38 cellular contexts compared by ENCODE assay signal in the genomic region with DNA sequence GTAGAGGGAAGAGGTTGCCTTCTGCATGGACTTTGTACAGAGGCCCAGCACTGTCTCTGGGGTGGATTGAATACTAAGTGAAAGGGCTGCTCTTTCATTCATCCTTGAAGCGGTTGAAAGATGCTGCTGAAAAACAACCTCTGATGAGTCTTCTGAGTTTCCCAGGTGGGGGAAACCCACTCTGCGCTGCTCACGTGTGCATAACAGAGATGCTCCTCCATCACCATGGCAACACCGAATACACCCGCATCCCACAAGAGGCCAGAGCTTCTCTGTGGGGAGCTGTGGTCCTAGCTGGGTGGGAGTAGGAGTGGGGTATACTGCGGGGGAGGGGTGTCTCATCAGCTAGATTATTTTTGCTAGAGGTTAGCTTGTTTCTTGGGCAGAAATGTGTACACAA. TPM values are rescaled to one million over a fixed set of nuclear protein-coding genes. Genes with fewer than 3 reads are reported as not detected.
"Had no signal": no experiment of that assay in that cellular context is flagged by ENCODE, and none has a peak within 500 bp of the region (broad histone marks: within the 10 kb centered on the region; RNA-seq: fewer than 3 reads in every experiment).

No MANE protein-coding gene starts in this region.

- DNase-seq: activated B cell treated with CpG ODN at 0.5 μM for 24 hours; activated CD4-positive, alpha-beta memory T cell treated with anti-CD3 and anti-CD28 coated beads for 36 hours; activated CD4-positive, alpha-beta T cell treated with anti-CD3 and anti-CD28 coated beads for 4 hours; activated CD4-positive, alpha-beta T cell treated with anti-CD3 and anti-CD28 coated beads, Interleukin-2, amount 50 U/mL, for 1 hour; activated CD4-positive, CD25-positive, alpha-beta regulatory T cell treated with anti-CD3 and anti-CD28 coated beads, Interleukin-2, amount 50 U/mL, for 72 hours; activated CD8-positive, alpha-beta memory T cell treated with anti-CD3 and anti-CD28 coated beads, Interleukin-2, amount 50 U/mL, for 4 hours; activated gamma-delta T cell treated with Interleukin-2 at 50 U/mL for 16 hours; activated naive CD4-positive, alpha-beta T cell treated with anti-CD3 and anti-CD28 coated beads for 36 hours; activated T-cell treated with anti-CD3 and anti-CD28 coated beads for 4 hours; activated T-cell treated with anti-CD3 and anti-CD28 coated beads, Interleukin-2, amount 50 U/mL, for 4 hours; amniotic stem cell; aorta; brain microvascular endothelial cell; central memory CD4-positive, alpha-beta T cell; Kasumi-1; KG1; MG63; NCI-H1048; NCI-H1105 treated with DMSO at 0.1 percent for 48 hours; NCI-H146; NCI-H187; NCI-H2029 treated with DMSO at 0.1 percent for 48 hours; NCI-H2107; NCI-H446; NCI-H510A treated with DMSO at 0.1 percent for 48 hours; NCI-H526 treated with DMSO at 0.1 percent for 48 hours; PC-3; Peyer's patch; RPMI8226; SHP77 treated with DMSO at 0.1 percent for 48 hours; T-cell; T-helper 2 cell; T-helper 9 cell had no signal

- H3K36me3 Mint-ChIP-seq: activated CD4-positive, alpha-beta memory T cell treated with anti-CD3 and anti-CD28 coated beads for 36 hours; activated naive CD4-positive, alpha-beta T cell treated with anti-CD3 and anti-CD28 coated beads, Interleukin-2, amount 50 U/mL, for 72 hours; IgD-negative memory B cell; T-cell had no signal

- H3K9me3 Mint-ChIP-seq: activated B cell treated with CpG ODN at 0.5 μM for 24 hours; activated CD4-positive, alpha-beta memory T cell treated with anti-CD3 and anti-CD28 coated beads for 36 hours; activated naive CD4-positive, alpha-beta T cell treated with anti-CD3 and anti-CD28 coated beads for 36 hours; activated naive CD4-positive, alpha-beta T cell treated with anti-CD3 and anti-CD28 coated beads, Interleukin-2, amount 50 U/mL, for 72 hours; activated T-cell treated with anti-CD3 and anti-CD28 coated beads, Interleukin-2, amount 50 U/mL, for 4 hours; activated T-helper 1 cell treated with anti-CD3 and anti-CD28 coated beads, Interleukin-12 subunit alpha, Interleukin-12 subunit beta, Interleukin-2, Interleukin-4 antibody, amounts not matched to agents 30 ng/mL and 10 ng/mL and 1 ng/mL, durations not matched to agents 14 hours and 24 hours and 36 hours; IgD-negative memory B cell; T-cell had no signal

- H3K4me1 Mint-ChIP-seq: activated B cell treated with CpG ODN at 0.5 μM for 24 hours, IgD-negative memory B cell had no signal

- H3K4me3 Mint-ChIP-seq: activated B cell treated with CpG ODN at 0.5 μM for 24 hours; activated CD4-positive, alpha-beta memory T cell treated with anti-CD3 and anti-CD28 coated beads for 36 hours; activated naive CD4-positive, alpha-beta T cell treated with anti-CD3 and anti-CD28 coated beads for 36 hours; activated T-cell treated with anti-CD3 and anti-CD28 coated beads, Interleukin-2, amount 50 U/mL, for 4 hours; activated T-helper 1 cell treated with anti-CD3 and anti-CD28 coated beads, Interleukin-12 subunit alpha, Interleukin-12 subunit beta, Interleukin-2, Interleukin-4 antibody, amounts not matched to agents 30 ng/mL and 10 ng/mL and 1 ng/mL, durations not matched to agents 14 hours and 24 hours and 36 hours; IgD-negative memory B cell; T-cell had no signal

- H3K27ac Mint-ChIP-seq: activated B cell treated with CpG ODN at 0.5 μM for 24 hours; activated CD4-positive, alpha-beta memory T cell treated with anti-CD3 and anti-CD28 coated beads for 36 hours; activated naive CD4-positive, alpha-beta T cell treated with anti-CD3 and anti-CD28 coated beads for 36 hours; activated naive CD4-positive, alpha-beta T cell treated with anti-CD3 and anti-CD28 coated beads, Interleukin-2, amount 50 U/mL, for 72 hours; activated T-helper 1 cell treated with anti-CD3 and anti-CD28 coated beads, Interleukin-12 subunit alpha, Interleukin-12 subunit beta, Interleukin-2, Interleukin-4 antibody, amounts not matched to agents 30 ng/mL and 10 ng/mL and 1 ng/mL, durations not matched to agents 14 hours and 24 hours and 36 hours; IgD-negative memory B cell; T-cell had no signal

- ATAC-seq: activated naive CD4-positive, alpha-beta T cell treated with anti-CD3 and anti-CD28 coated beads, Interleukin-2, amount 50 U/mL, for 72 hours; activated T-cell treated with anti-CD3 and anti-CD28 coated beads, Interleukin-2, amount 50 U/mL, for 4 hours; PC-3; SK-N-SH treated with all-trans-retinoic acid at 6 μM for 48 hours; T-cell had no signal

RNA-seq across cellular contexts. Expression of a gene that starts 6.1 kb away (rescaled TPM):
- total RNA-seq: activated B cell treated with CpG ODN at 0.5 μM for 24 hours; activated CD4-positive, alpha-beta memory T cell treated with anti-CD3 and anti-CD28 coated beads for 36 hours; SK-MEL-5 had no signal
